9 cellular contexts compared by ENCODE assay signal in genomic region chr9:127835930-127836586, GRCh38. TPM values are rescaled to one million over a fixed set of nuclear protein-coding genes. Genes with fewer than 3 reads are reported as not detected.
DNase-seq lines count a peak whose midpoint lies in the region; ATAC-seq and TF ChIP-seq lines count a peak whose summit lies in the region.
"Had no signal": no experiment of that assay in that cellular context is flagged by ENCODE, and none has a peak within 500 bp of the region (broad histone marks: within the 10 kb centered on the region; RNA-seq: fewer than 3 reads in every experiment).

No MANE protein-coding gene starts in this region.

- peak overlapping the region; percentile 56 for H3K4me3 Mint-ChIP-seq in dendritic cell treated with granulocyte-macrophage colony-stimulating factor and Interleukin-4, amounts not matched to agents 40 ng/mL and 50 ng/mL, for 4 days
- H3K4me3 Mint-ChIP-seq: central memory CD8-positive, alpha-beta T cell had no signal

- H3K9me3 ChIP-seq in muscle layer of duodenum (ENCODE audit: control insufficient read depth in 1 of 2, low read length in 2 of 2) (no peaks in the 10 kb centered on the region), WERI-Rb-1 (ENCODE audit: severe bottlenecking) (peaks cover 2% of the 10 kb centered on the region)

- no peaks in the 10 kb centered on the region for H3K27me3 ChIP-seq in muscle layer of duodenum (ENCODE audit: low read depth, low read length)
- no peaks in the 10 kb centered on the region for H3K27me3 ChIP-seq in WERI-Rb-1 (ENCODE audit: insufficient read depth, low read depth, severe bottlenecking)

- peaks cover 66% of the 10 kb centered on the region for H3K4me1 Mint-ChIP-seq in dendritic cell treated with granulocyte-macrophage colony-stimulating factor and Interleukin-4, amounts not matched to agents 40 ng/mL and 50 ng/mL, for 4 days (ENCODE audit: low read depth)

- peak overlapping the region; percentile 97 for H3K27ac Mint-ChIP-seq in dendritic cell treated with granulocyte-macrophage colony-stimulating factor and Interleukin-4, amounts not matched to agents 40 ng/mL and 50 ng/mL, for 4 days

- ATAC-seq in Right ventricle myocardium inferior (peak; percentile 32), GM21529 (IDR thresholded peaks at IDR 0.05; ENCODE audit: unreplicated experiment) (no peak)

- WGBS in urinary bladder = 36% methylated on average over 19 of the region's 19 CpGs

- H3K27ac ChIP-seq in muscle layer of duodenum (ENCODE audit: low read length) = peak overlapping the region; percentile 82
- peak overlapping the region; percentile 84 for H3K27ac ChIP-seq in urinary bladder (ENCODE audit: low read depth)
- H3K27ac ChIP-seq in WERI-Rb-1 = no peak overlapping the region

- peak; percentile 82 for DNase-seq in Right ventricle myocardium inferior (ENCODE audit: missing footprints)
- no peak for DNase-seq in cardiac septum (ENCODE audit: low spot score)
- DNase-seq in WERI-Rb-1 = no peak
- DNase-seq in NCI-H1436 (lab: John Stamatoyannopoulos, UW) = no peak

- TF ChIP-seq CTCF in WERI-Rb-1 (IDR thresholded peaks at IDR 0.05; ENCODE audit: low read depth, low read length) = no peak

- H3K9me3 Mint-ChIP-seq in dendritic cell treated with granulocyte-macrophage colony-stimulating factor and Interleukin-4, amounts not matched to agents 40 ng/mL and 50 ng/mL, for 4 days = no peaks in the 10 kb centered on the region
- H3K9me3 Mint-ChIP-seq: central memory CD8-positive, alpha-beta T cell had no signal

- intact Hi-C loops in Right ventricle myocardium inferior (cut with DNase I) (no loop called here), cardiac septum (cut with DNase I) (no loop called here)
- intact Hi-C loops in dendritic cell treated with granulocyte-macrophage colony-stimulating factor and Interleukin-4, amounts not matched to agents 40 ng/mL and 50 ng/mL, for 4 days (cut with micrococcal nuclease) = no loop called here

- peaks cover 12 to 42% of the 10 kb centered on the region in 2 donors for H3K4me1 ChIP-seq in muscle layer of duodenum (ENCODE audit: control insufficient read depth in 1 of 2, insufficient read depth in 2 of 2, low read length in 2 of 2)
- no peaks in the 10 kb centered on the region for H3K4me1 ChIP-seq in urinary bladder (ENCODE audit: insufficient read depth)

- peaks cover 35% of the 10 kb centered on the region for H3K36me3 Mint-ChIP-seq in dendritic cell treated with granulocyte-macrophage colony-stimulating factor and Interleukin-4, amounts not matched to agents 40 ng/mL and 50 ng/mL, for 4 days (ENCODE audit: low read depth)

- no peaks in the 10 kb centered on the region for H3K27me3 Mint-ChIP-seq in dendritic cell treated with granulocyte-macrophage colony-stimulating factor and Interleukin-4, amounts not matched to agents 40 ng/mL and 50 ng/mL, for 4 days
- H3K27me3 Mint-ChIP-seq: central memory CD8-positive, alpha-beta T cell had no signal

- H3K36me3 ChIP-seq in muscle layer of duodenum (ENCODE audit: control insufficient read depth in 1 of 2, insufficient read depth in 2 of 2, low read length in 2 of 2) (peaks cover 0 to 4% of the 10 kb centered on the region in 2 donors), urinary bladder (ENCODE audit: insufficient read depth) (no peaks in the 10 kb centered on the region), WERI-Rb-1 (no peaks in the 10 kb centered on the region)

- H3K4me3 ChIP-seq in muscle layer of duodenum (ENCODE audit: low read depth in 1 of 2, low read length in 2 of 2) = no peak overlapping the region
- no peak overlapping the region for H3K4me3 ChIP-seq in urinary bladder (ENCODE audit: low read depth, low read length)
- no peak overlapping the region for H3K4me3 ChIP-seq in WERI-Rb-1 (ENCODE audit: low read depth, low read length)

RNA-seq across cellular contexts. Expression of gene ENG, which starts 18.4 kb away (rescaled TPM):
- 131 TPM for total RNA-seq in Right ventricle myocardium inferior
- total RNA-seq in cardiac septum = 244 TPM
- total RNA-seq in urinary bladder = 16.4 TPM
- polyA plus RNA-seq in urinary bladder = 196 TPM

RNA-seq across cellular contexts. Expression of gene FPGS, which starts 33.4 kb away (rescaled TPM):
- total RNA-seq in Right ventricle myocardium inferior (30.2 TPM), cardiac septum (36.5 TPM), urinary bladder (18.6 TPM)
- polyA plus RNA-seq in urinary bladder = 57.7 TPM

RNA-seq across cellular contexts. Expression of gene AK1, which starts 41.4 kb away (rescaled TPM):
- total RNA-seq in Right ventricle myocardium inferior = 880 TPM
- 484 TPM for total RNA-seq in cardiac septum
- 27.3 TPM for total RNA-seq in urinary bladder
- polyA plus RNA-seq in urinary bladder = 57.2 TPM

RNA-seq across cellular contexts. Expression of gene CDK9, which starts 50.2 kb away (rescaled TPM):
- 49.9 TPM for total RNA-seq in Right ventricle myocardium inferior
- 48.7 TPM for total RNA-seq in cardiac septum
- total RNA-seq in urinary bladder = 30.1 TPM
- 66.2 TPM for polyA plus RNA-seq in urinary bladder

RNA-seq across cellular contexts. Expression of gene SH2D3C, which starts 57.6 kb away (rescaled TPM):
- total RNA-seq in Right ventricle myocardium inferior (21.3 TPM), cardiac septum (16.0 TPM), urinary bladder (11.6 TPM)
- 16.6 TPM for polyA plus RNA-seq in urinary bladder

Comparison
In these comparisons a context has a peak if more than half of its experiments do, and no peak if none do; other contexts are left out.
1. RNA of gene AK1, which starts 41.4 kb away (total RNA-seq): 880 TPM in Right ventricle myocardium inferior (single experiment) and 484 TPM in cardiac septum (single experiment); 27.3 TPM in urinary bladder (single experiment); every median in the first group is over 10 times any median in the second.